ENCODE assay signal across 1 cellular context in genomic region chr5:123813251-123813650, GRCh38.
TF ChIP-seq lines count a peak whose summit lies in the region.

No MANE protein-coding gene starts in this region.

TF ChIP-seq in H1, 55 proteins besides CTCF, POLR2A, EP300 and RAD21 (continued from another document):
- TF ChIP-seq CHD7 (IDR thresholded peaks at IDR 0.05; ENCODE audit: insufficient replicate concordance, low read length) = no peak
- no peak for TF ChIP-seq ATF2 (IDR thresholded peaks at IDR 0.05; ENCODE audit: low read length)
TF ChIP-seq in H1: peak in this region for 0.
